In the genomic region with DNA sequence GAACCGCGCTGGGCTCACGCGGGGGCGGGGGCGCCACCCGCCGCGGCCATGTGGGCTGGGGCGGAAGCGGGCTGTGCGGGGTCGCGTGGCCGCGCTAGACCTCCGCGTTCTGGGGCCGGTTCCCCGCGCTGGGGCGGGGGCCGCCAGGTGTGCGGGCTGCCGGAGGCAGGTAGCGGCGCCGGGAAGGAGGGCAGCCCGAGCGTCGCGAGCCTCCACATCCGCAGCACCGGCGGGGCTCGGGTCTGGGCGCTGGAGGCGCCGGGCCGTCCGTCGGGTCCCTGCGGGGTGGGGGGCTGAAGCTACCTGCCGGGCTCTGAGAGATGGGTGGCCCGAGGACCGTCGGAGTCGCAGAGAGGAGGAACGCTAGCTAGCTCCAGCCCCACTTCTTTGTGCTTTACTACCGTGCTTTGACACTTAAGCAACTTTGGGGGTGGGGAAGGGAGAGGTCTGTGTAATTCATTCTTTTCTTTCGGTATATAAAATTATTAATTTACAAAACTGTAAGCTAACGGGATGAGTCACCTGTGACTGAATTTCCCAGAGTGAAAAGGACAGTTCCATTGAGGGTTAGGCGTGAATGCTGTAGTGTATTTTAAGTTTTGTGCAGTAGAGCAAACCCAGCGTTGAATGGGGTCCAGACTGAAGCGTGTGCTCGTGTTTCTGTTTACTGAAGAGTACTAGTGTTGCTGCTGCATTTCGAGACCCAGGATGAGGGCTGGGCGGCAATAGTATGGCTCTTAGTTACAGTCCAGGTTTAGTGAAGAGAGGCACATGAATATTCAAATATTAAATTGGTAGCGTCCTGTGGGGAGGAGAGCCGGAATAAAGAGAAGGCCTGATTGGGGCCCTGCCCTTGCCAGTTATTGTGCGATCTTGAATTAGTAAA, we compare ENCODE assay signal across 8 cellular contexts. TPM values are rescaled to one million over a fixed set of nuclear protein-coding genes. Genes with fewer than 3 reads are reported as not detected.
DNase-seq lines count a peak whose midpoint lies in the region; ATAC-seq and TF ChIP-seq lines count a peak whose summit lies in the region.

No MANE protein-coding gene starts in this region.

- TF ChIP-seq CTCF in HL-60 (IDR thresholded peaks at IDR 0.05; ENCODE audit: insufficient read depth, low read length) (no peak), lower lobe of right lung (IDR thresholded peaks at IDR 0.05) (no peak)

- no peaks in the 10 kb centered on the region for H3K9me3 ChIP-seq in CD4-positive, CD25-positive, alpha-beta regulatory T cell (ENCODE audit: control insufficient read depth in 2 of 2, low read length in 2 of 2)
- 0 out of 2 replicates have a peak, but pooled peaks cover 4% of the 10 kb centered on the region for H3K9me3 ChIP-seq in SK-N-MC (ENCODE audit: low read depth, low read length)
- no peaks in the 10 kb centered on the region for H3K9me3 ChIP-seq in lower lobe of right lung
- no peaks in the 10 kb centered on the region for H3K9me3 ChIP-seq in stomach smooth muscle (ENCODE audit: control insufficient read depth in 2 of 2, low read length in 2 of 2)

- H3K4me3 Mint-ChIP-seq in CD4-positive, CD25-positive, alpha-beta regulatory T cell = peak overlapping the region; percentile 69 to 89 (median 83)

- peak overlapping the region in 2 of 3 donors; percentile 76 to 82 for H3K27ac Mint-ChIP-seq in CD4-positive, CD25-positive, alpha-beta regulatory T cell

- H3K36me3 ChIP-seq in CD4-positive, CD25-positive, alpha-beta regulatory T cell (ENCODE audit: control insufficient read depth, insufficient read depth, low read length) = no peaks in the 10 kb centered on the region
- H3K36me3 ChIP-seq in SK-N-MC (ENCODE audit: insufficient read depth, low read length) (peaks cover 32% of the 10 kb centered on the region), lower lobe of right lung (no peaks in the 10 kb centered on the region), stomach smooth muscle (ENCODE audit: control insufficient read depth in 2 of 2, insufficient read depth in 2 of 2, low read length in 2 of 2) (no peaks in the 10 kb centered on the region)

- H3K27ac ChIP-seq in CD4-positive, CD25-positive, alpha-beta regulatory T cell (ENCODE audit: insufficient read depth, low read length, poor library complexity, severe bottlenecking) = peak overlapping the region; percentile 76
- peak overlapping the region; percentile 97 for H3K27ac ChIP-seq in HL-60 (replicated peaks)
- H3K27ac ChIP-seq in SK-N-MC = peak overlapping the region; percentile 83
- peak overlapping the region; percentile 85 for H3K27ac ChIP-seq in lower lobe of right lung
- peak overlapping the region; percentile 55 for H3K27ac ChIP-seq in stomach smooth muscle (ENCODE audit: low read length)

- peaks cover 7% of the 10 kb centered on the region for H3K36me3 Mint-ChIP-seq in CD4-positive, CD25-positive, alpha-beta regulatory T cell

- H3K4me3 ChIP-seq in CD4-positive, CD25-positive, alpha-beta regulatory T cell (ENCODE audit: low read depth, low read length) = peak overlapping the region; percentile 94
- peak overlapping the region; percentile 88 for H3K4me3 ChIP-seq in HL-60 (replicated peaks; ENCODE audit: insufficient read depth, low read length)
- peak overlapping the region; percentile 98 for H3K4me3 ChIP-seq in SK-N-MC
- peak overlapping the region; percentile 95 for H3K4me3 ChIP-seq in lower lobe of right lung
- peak overlapping the region; percentile 80 to 90 for H3K4me3 ChIP-seq in stomach smooth muscle (ENCODE audit: low read length in 2 of 2)

- peaks cover 25% of the 10 kb centered on the region for H3K4me1 ChIP-seq in CD4-positive, CD25-positive, alpha-beta regulatory T cell (ENCODE audit: control insufficient read depth, insufficient read depth, low read length, poor library complexity, severe bottlenecking)
- H3K4me1 ChIP-seq in lower lobe of right lung = peaks cover 7% of the 10 kb centered on the region
- peaks cover 14% of the 10 kb centered on the region for H3K4me1 ChIP-seq in stomach smooth muscle (ENCODE audit: control insufficient read depth, insufficient read depth, low read length)

- no peaks in the 10 kb centered on the region for H3K27me3 Mint-ChIP-seq in CD4-positive, CD25-positive, alpha-beta regulatory T cell

- H3K9ac ChIP-seq in SK-N-MC (ENCODE audit: insufficient read length) (peak overlapping the region; percentile 80), stomach smooth muscle (ENCODE audit: low read length in 2 of 2) (peak overlapping the region; percentile 64 to 78)

- ATAC-seq in CD4-positive, CD25-positive, alpha-beta regulatory T cell (ENCODE audit: low read depth in 2 of 2) = peak; percentile 1
- peak; percentile 24 for ATAC-seq in GM18909 (IDR thresholded peaks at IDR 0.05; ENCODE audit: poor library complexity, unreplicated experiment)
- peak in 1 of 2 donors; percentile 2 for ATAC-seq in lower lobe of right lung

- H3K9me3 Mint-ChIP-seq in CD4-positive, CD25-positive, alpha-beta regulatory T cell = peaks cover 0 to 2% (median 0%) of the 10 kb centered on the region in 7 donors

- intact Hi-C loops in lower lobe of right lung (cut with DNase I) = no loop called here

- no peaks in the 10 kb centered on the region for H3K27me3 ChIP-seq in CD4-positive, CD25-positive, alpha-beta regulatory T cell (ENCODE audit: control insufficient read depth, insufficient read depth, low read length)
- H3K27me3 ChIP-seq in HL-60 (ENCODE audit: insufficient read depth, poor library complexity, severe bottlenecking) = no peaks in the 10 kb centered on the region
- no peaks in the 10 kb centered on the region for H3K27me3 ChIP-seq in lower lobe of right lung (ENCODE audit: low read depth)
- no peaks in the 10 kb centered on the region for H3K27me3 ChIP-seq in stomach smooth muscle (ENCODE audit: control insufficient read depth in 1 of 2, insufficient read depth in 2 of 2, low read length in 2 of 2)

- peaks cover 31 to 56% (median 47%) of the 10 kb centered on the region in 4 donors for H3K4me1 Mint-ChIP-seq in CD4-positive, CD25-positive, alpha-beta regulatory T cell

- DNase-seq in CD4-positive, CD25-positive, alpha-beta regulatory T cell = peak in 2 of 3 donors; percentile 15 to 47
- DNase-seq in HL-60 (ENCODE audit: low read depth in 1 of 2, low spot score in 1 of 2) = peak in 1 of 2 experiments; percentile 12
- DNase-seq in SK-N-MC (ENCODE audit: low read depth, low spot score) = no peak
- peak; percentile 22 for DNase-seq in dedifferentiated amniotic fluid mesenchymal stem cell (ENCODE audit: extremely low spot score)
- no peak for DNase-seq in lower lobe of right lung
- DNase-seq in mucosa of gallbladder (ENCODE audit: low spot score) = no peak

RNA-seq across cellular contexts. Expression of gene METAP1, which starts 0.8 kb away (rescaled TPM):
- 37.5 TPM for total RNA-seq in CD4-positive, CD25-positive, alpha-beta regulatory T cell
- 10 to 100 TPM; 30.8 to 43.8 (median 33.0) TPM for polyA plus RNA-seq in CD4-positive, CD25-positive, alpha-beta regulatory T cell
- total RNA-seq in lower lobe of right lung = 31.5 TPM
- total RNA-seq in mucosa of gallbladder = 39.7 TPM

Comparison
In these comparisons a context has a peak if more than half of its experiments do, and no peak if none do; other contexts are left out.
1. DNase-seq: peak in CD4-positive, CD25-positive, alpha-beta regulatory T cell (2 of 3) and dedifferentiated amniotic fluid mesenchymal stem cell (single experiment); none in SK-N-MC (single experiment), lower lobe of right lung (single experiment) and mucosa of gallbladder (single experiment).
2. Peak in every context shown above with its lines, with median percentiles within 50 percentile points of each other: H3K27ac ChIP-seq and H3K4me3 ChIP-seq.